23 cellular contexts compared by ENCODE assay signal in the genomic region with DNA sequence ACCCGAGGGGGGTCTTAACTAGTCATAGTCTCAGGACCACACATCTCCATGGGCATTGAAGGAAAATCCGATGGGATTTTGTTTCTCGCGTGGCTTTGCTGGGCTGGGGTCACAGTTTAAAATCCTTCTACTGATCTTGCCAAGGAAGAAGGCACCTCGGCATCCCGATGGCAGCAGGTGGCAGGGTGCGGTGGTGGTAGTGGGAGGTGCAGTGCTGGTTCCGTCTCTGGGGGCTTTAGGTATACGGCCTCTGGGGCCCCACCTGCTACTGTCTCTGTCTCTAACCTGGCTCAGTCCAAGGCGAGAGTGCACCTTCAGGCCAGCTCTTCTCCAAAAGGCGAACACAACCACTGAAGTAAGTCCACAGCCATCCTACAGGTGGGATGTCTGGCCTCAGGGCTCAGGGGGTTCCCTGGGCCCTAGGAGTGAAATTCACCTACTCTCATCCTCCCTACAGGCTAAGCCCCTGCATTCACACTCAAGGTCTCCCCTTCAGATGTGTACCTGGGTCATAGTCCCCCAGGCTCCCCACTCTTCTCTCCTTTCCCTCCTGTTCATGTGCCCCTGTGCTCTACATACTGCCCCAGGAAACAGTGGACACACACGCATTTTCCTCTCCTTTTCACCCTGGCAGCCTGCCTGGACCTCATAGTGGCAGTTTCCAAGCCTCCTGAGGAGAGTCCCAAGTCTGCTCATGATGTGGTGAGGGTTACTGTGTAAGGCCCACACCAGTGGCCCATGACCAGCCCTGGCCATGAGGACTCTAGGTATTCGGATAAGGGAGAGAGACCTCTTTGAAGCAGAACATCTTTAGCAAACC. TPM values are rescaled to one million over a fixed set of nuclear protein-coding genes. Genes with fewer than 3 reads are reported as not detected.
"Had no signal": no experiment of that assay in that cellular context is flagged by ENCODE, and none has a peak within 500 bp of the region (broad histone marks: within the 10 kb centered on the region; RNA-seq: fewer than 3 reads in every experiment).

No MANE protein-coding gene starts in this region.

- H3K27me3 ChIP-seq: brain microvascular endothelial cell, cardiac muscle cell had no signal

- ATAC-seq: activated CD8-positive, alpha-beta memory T cell treated with anti-CD3 and anti-CD28 coated beads, Interleukin-2, amount 10 ng/mL, durations not matched to agents 7 days and 5 days; activated T-cell treated with anti-CD3 and anti-CD28 coated beads, Interleukin-2, amount 50 U/mL, for 4 hours; PC-3; T-helper 17 cell; WTC11 had no signal

- H3K4me3 ChIP-seq: cardiac muscle cell had no signal

- DNase-seq: activated CD4-positive, alpha-beta memory T cell treated with anti-CD3 and anti-CD28 coated beads, Interleukin-2, amount 10 ng/mL, durations not matched to agents 7 days and 5 days; activated CD4-positive, alpha-beta T cell treated with anti-CD3 and anti-CD28 coated beads, Interleukin-2, amount 50 U/mL, for 1 hour; activated gamma-delta T cell; activated naive CD4-positive, alpha-beta T cell treated with anti-CD3 and anti-CD28 coated beads for 36 hours; activated T-cell treated with anti-CD3 and anti-CD28 coated beads, Interleukin-2, amount 50 U/mL, for 4 hours; brain microvascular endothelial cell; KG1; NCI-H1048; NCI-H146; NCI-H1930; NCI-H226; NCI-H526; NCI-H82; PC-3; SHP77 treated with DMSO at 0.1 percent for 48 hours; T-helper 17 cell; T-helper 9 cell had no signal

- H3K36me3 ChIP-seq: brain microvascular endothelial cell, cardiac muscle cell had no signal

- H3K27ac ChIP-seq: brain microvascular endothelial cell, cardiac muscle cell had no signal

RNA-seq across cellular contexts. Expression of a gene that starts 0.7 kb away (rescaled TPM):
- total RNA-seq: activated CD4-positive, alpha-beta memory T cell treated with anti-CD3 and anti-CD28 coated beads, Interleukin-2, amount 10 ng/mL, durations not matched to agents 7 days and 5 days; activated CD8-positive, alpha-beta memory T cell treated with anti-CD3 and anti-CD28 coated beads, Interleukin-2, amount 10 ng/mL, durations not matched to agents 7 days and 5 days; activated naive CD4-positive, alpha-beta T cell treated with anti-CD3 and anti-CD28 coated beads for 36 hours; activated T-cell treated with anti-CD3 and anti-CD28 coated beads, Interleukin-2, amount 50 U/mL, for 4 hours; cardiac muscle cell; LHCN-M2; M059J; NCI-H460; PC-3; T-helper 17 cell; WTC11 had no signal
- polyA plus RNA-seq: cardiac muscle cell had no signal

RNA-seq across cellular contexts. Expression of a gene that starts 37.8 kb away (rescaled TPM):
- total RNA-seq: activated CD4-positive, alpha-beta memory T cell treated with anti-CD3 and anti-CD28 coated beads, Interleukin-2, amount 10 ng/mL, durations not matched to agents 7 days and 5 days; activated CD8-positive, alpha-beta memory T cell treated with anti-CD3 and anti-CD28 coated beads, Interleukin-2, amount 10 ng/mL, durations not matched to agents 7 days and 5 days; activated naive CD4-positive, alpha-beta T cell treated with anti-CD3 and anti-CD28 coated beads for 36 hours; activated T-cell treated with anti-CD3 and anti-CD28 coated beads, Interleukin-2, amount 50 U/mL, for 4 hours; cardiac muscle cell; LHCN-M2; M059J; NCI-H460; PC-3; WTC11 had no signal
- polyA plus RNA-seq: cardiac muscle cell had no signal
